In genomic region chr9:127225747-127226646, GRCh38 we compare ENCODE assay signal across 8 cellular contexts. TPM values are rescaled to one million over a fixed set of nuclear protein-coding genes. Genes with fewer than 3 reads are reported as not detected.
DNase-seq lines count a peak whose midpoint lies in the region; ATAC-seq and TF ChIP-seq lines count a peak whose summit lies in the region.

No MANE protein-coding gene starts in this region.

- no peaks in the 10 kb centered on the region for H3K27me3 ChIP-seq in layer of hippocampus (ENCODE audit: control insufficient read depth, insufficient read depth, low read length)
- no peaks in the 10 kb centered on the region for H3K27me3 ChIP-seq in thoracic aorta (replicated peaks; ENCODE audit: insufficient read depth)

- ATAC-seq in activated naive CD8-positive, alpha-beta T cell treated with anti-CD3 and anti-CD28 coated beads, Interleukin-2, amount 10 ng/mL, durations not matched to agents 7 days and 5 days (ENCODE audit: low read depth), result no peak
- ATAC-seq in thoracic aorta (ENCODE audit: insufficient number of reproducible peaks, low FRiP score, low read depth), result no peak

- no peaks in the 10 kb centered on the region for H3K36me3 ChIP-seq in thoracic aorta

- H3K4me1 ChIP-seq in thoracic aorta (ENCODE audit: control insufficient read depth in 1 of 2, low read depth in 2 of 2), result peaks cover 17 to 47% of the 10 kb centered on the region in 2 donors

- DNase-seq in HFFc6 (no peak), thoracic aorta (ENCODE audit: low spot score) (no peak), NCI-H526 treated with DMSO at 0.1 percent for 48 hours (lab: John Stamatoyannopoulos, UW) (no peak), NCI-H2029 (lab: John Stamatoyannopoulos, UW) (no peak), HUDEP-2 (lab: John Stamatoyannopoulos, UW; ENCODE audit: unreplicated experiment in 76 of 76) (no peak)
- DNase-seq in activated naive CD8-positive, alpha-beta T cell treated with anti-CD3 and anti-CD28 coated beads, Interleukin-2, amount 10 ng/mL, durations not matched to agents 7 days and 5 days, result no peak

- peak overlapping the region; percentile 73 for H3K4me3 Mint-ChIP-seq in HFFc6
- H3K4me3 Mint-ChIP-seq in activated naive CD8-positive, alpha-beta T cell treated with anti-CD3 and anti-CD28 coated beads, Interleukin-2, amount 10 ng/mL, durations not matched to agents 7 days and 5 days, result peak overlapping the region; percentile 63

- no peak overlapping the region for H3K27ac Mint-ChIP-seq in HFFc6
- H3K27ac Mint-ChIP-seq in activated naive CD8-positive, alpha-beta T cell treated with anti-CD3 and anti-CD28 coated beads, Interleukin-2, amount 10 ng/mL, durations not matched to agents 7 days and 5 days, result peak overlapping the region; percentile 45

- H3K9me3 ChIP-seq in thoracic aorta, result no peaks in the 10 kb centered on the region

- peaks cover 11% of the 10 kb centered on the region; the same call in 1 of the 2 replicates for H3K4me1 Mint-ChIP-seq in HFFc6 (ENCODE audit: low read depth)
- peaks cover 22% of the 10 kb centered on the region for H3K4me1 Mint-ChIP-seq in activated naive CD8-positive, alpha-beta T cell treated with anti-CD3 and anti-CD28 coated beads, Interleukin-2, amount 10 ng/mL, durations not matched to agents 7 days and 5 days

- H3K36me3 Mint-ChIP-seq in HFFc6 (ENCODE audit: low read depth), result no peaks in the 10 kb centered on the region
- no peaks in the 10 kb centered on the region for H3K36me3 Mint-ChIP-seq in activated naive CD8-positive, alpha-beta T cell treated with anti-CD3 and anti-CD28 coated beads, Interleukin-2, amount 10 ng/mL, durations not matched to agents 7 days and 5 days

- H3K27ac ChIP-seq in C4-2B (peak overlapping the region; percentile 71), layer of hippocampus (ENCODE audit: low read depth, low read length) (peak overlapping the region; percentile 71), thoracic aorta (peak overlapping the region; percentile 83 to 90)

- TF ChIP-seq CTCF in C4-2B (conservative IDR thresholded peaks at IDR 0.05) (no peak), HFFc6 (IDR thresholded peaks at IDR 0.05) (no peak), thoracic aorta (IDR thresholded peaks at IDR 0.05) (no peak)

- POLR2A ChIA-PET in activated naive CD8-positive, alpha-beta T cell treated with anti-CD3 and anti-CD28 coated beads, Interleukin-2, amount 10 ng/mL, durations not matched to agents 7 days and 5 days (lab: Charles Lee), result interaction anchor here (1.2 to 3.5 kb wide), 3 partner anchors 18 to 225 kb away, joined by 3 to 23 read pairs (median 7); partner anchors contain the start of genes LRSAM1, RPL12 and ZNF79

- H3K4me3 ChIP-seq in thoracic aorta, result peak overlapping the region; percentile 88

- H3K27me3 Mint-ChIP-seq in HFFc6 (ENCODE audit: insufficient read depth), result peaks cover 27% of the 10 kb centered on the region
- H3K27me3 Mint-ChIP-seq in activated naive CD8-positive, alpha-beta T cell treated with anti-CD3 and anti-CD28 coated beads, Interleukin-2, amount 10 ng/mL, durations not matched to agents 7 days and 5 days, result peaks cover 31% of the 10 kb centered on the region

- no peaks in the 10 kb centered on the region for H3K9me3 Mint-ChIP-seq in HFFc6
- H3K9me3 Mint-ChIP-seq in activated naive CD8-positive, alpha-beta T cell treated with anti-CD3 and anti-CD28 coated beads, Interleukin-2, amount 10 ng/mL, durations not matched to agents 7 days and 5 days, result no peaks in the 10 kb centered on the region

RNA-seq across cellular contexts. Expression of gene GARNL3, which starts 38.6 kb away (rescaled TPM):
- total RNA-seq in HFFc6 (2021; fragmentation: NEBNext Ultra II Directional; extraction: Animal tissue kit (Norgen Biotek cat#: 25700)), result under 1 TPM; 0.27 to 0.73 (median 0.57) TPM
- total RNA-seq in activated naive CD8-positive, alpha-beta T cell treated with anti-CD3 and anti-CD28 coated beads, Interleukin-2, amount 10 ng/mL, durations not matched to agents 7 days and 5 days, result 1 to 10 TPM; 3.1 to 3.4 TPM
- 10 to 100 TPM; 59.3 to 63.4 TPM for total RNA-seq in thoracic aorta

Comparison
In these comparisons a context has a peak if more than half of its experiments do, and no peak if none do; other contexts are left out.
1. RNA of gene GARNL3, which starts 38.6 kb away (total RNA-seq): 59.3 to 63.4 TPM in thoracic aorta; 3.1 to 3.4 TPM in activated naive CD8-positive, alpha-beta T cell treated with anti-CD3 and anti-CD28 coated beads, Interleukin-2, amount 10 ng/mL, durations not matched to agents 7 days and 5 days and 0.27 to 0.73 TPM in HFFc6; every median in the first group is over 10 times any median in the second.
2. Peak in every context shown above with its lines, with median percentiles within 50 percentile points of each other: H3K27ac ChIP-seq.